ENCODE assay signal across 31 cellular contexts in the genomic region with DNA sequence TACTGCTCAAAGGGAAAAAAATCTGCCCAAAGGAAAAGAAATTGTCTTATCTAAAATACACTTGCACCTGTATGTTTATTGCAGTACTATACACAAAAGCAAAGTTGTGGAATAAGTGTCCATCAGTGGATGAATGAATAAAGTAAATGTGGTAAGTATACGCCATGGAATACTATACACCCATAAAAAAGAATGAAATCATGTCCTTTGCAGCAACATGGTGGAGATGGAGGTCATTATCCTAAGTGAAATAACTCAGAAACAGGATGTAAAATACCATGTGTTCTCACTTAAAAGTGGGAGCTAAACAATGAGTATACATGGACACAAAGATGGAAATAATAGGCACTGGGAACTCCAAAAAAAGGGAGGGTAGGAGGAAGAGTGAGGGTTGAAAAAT. TPM values are rescaled to one million over a fixed set of nuclear protein-coding genes. Genes with fewer than 3 reads are reported as not detected.
"Had no signal": no experiment of that assay in that cellular context is flagged by ENCODE, and none has a peak within 500 bp of the region (broad histone marks: within the 10 kb centered on the region; RNA-seq: fewer than 3 reads in every experiment).

No MANE protein-coding gene starts in this region.

- DNase-seq: stimulated activated CD4-positive, alpha-beta T cell treated with anti-CD3 and anti-CD28 coated beads, Interleukin-2, amount 100 ng/mL, for 48 hours; stimulated activated CD4-positive, alpha-beta T cell treated with anti-CD3 and anti-CD28 coated beads, Interleukin-4, amount 100 ng/mL, for 1 hour; stimulated activated CD4-positive, alpha-beta T cell treated with anti-CD3 and anti-CD28 coated beads, Interleukin-4, amount 100 ng/mL, for 24 hours; stimulated activated CD4-positive, alpha-beta T cell treated with anti-CD3 and anti-CD28 coated beads, Interleukin-4, amount 100 ng/mL, for 4 hours; stimulated activated CD8-positive, alpha-beta memory T cell treated with anti-CD3 and anti-CD28 coated beads, Interleukin-4, amount 100 ng/mL, for 48 hours; stimulated activated naive B cell treated with anti-CD40 and anti-IgM and Interleukin-4, amounts not matched to agents 10 μg/mL and 1 μg/mL and 100 μg/mL, for 72 hours; stimulated activated naive CD4-positive, alpha-beta T cell; stimulated activated naive CD4-positive, alpha-beta T cell treated with Interleukin-2 at 50 U/mL for 16 hours; stimulated activated naive CD8-positive, alpha-beta T cell treated with anti-CD3 and anti-CD28 coated beads, Interleukin-15, amount 100 ng/mL, for 72 hours; stimulated activated naive CD8-positive, alpha-beta T cell treated with anti-CD3 and anti-CD28 coated beads, Interleukin-15, Interleukin-2, amounts not matched to agents 100 U/mL and 50 U/mL, for 24 hours; stomach; substantia nigra; testis; thyroid gland; tibial artery; transverse colon; trophoblast cell; upper lobe of left lung; upper lobe of right lung; uterus had no signal

- H3K4me1 ChIP-seq: stomach, testis, thyroid gland, tibial artery, tibial nerve, transverse colon, upper lobe of left lung, upper lobe of right lung, uterus, vagina had no signal

- ATAC-seq: stimulated activated effector memory CD8-positive, alpha-beta T cell treated with anti-CD3 and anti-CD28 coated beads, Interleukin-12 subunit alpha, Interleukin-12 subunit beta, amount 100 ng/mL, for 72 hours; stimulated activated memory B cell treated with anti-CD40 and anti-IgM and Interleukin-4, amounts not matched to agents 10 μg/mL and 1 μg/mL and 100 μg/mL, for 72 hours; stimulated activated naive B cell treated with anti-CD40 and anti-IgM and Interleukin-4, amounts not matched to agents 10 μg/mL and 1 μg/mL and 100 μg/mL, for 72 hours; stimulated activated naive CD8-positive, alpha-beta T cell treated with anti-CD3 and anti-CD28 coated beads, Interleukin-15, amount 100 ng/mL, for 72 hours; stimulated activated naive CD8-positive, alpha-beta T cell treated with anti-CD3 and anti-CD28 coated beads, Interleukin-15, Interleukin-2, amounts not matched to agents 100 U/mL and 50 U/mL, for 24 hours; upper lobe of right lung had no signal

- H3K27me3 Mint-ChIP-seq: stimulated activated memory B cell treated with anti-CD40 and anti-IgM and Interleukin-4, amounts not matched to agents 10 μg/mL and 1 μg/mL and 100 μg/mL, for 72 hours; type B pancreatic cell had no signal

- FAIRE-seq: urothelium cell line had no signal

- H3K27ac Mint-ChIP-seq: stimulated activated effector memory CD8-positive, alpha-beta T cell treated with anti-CD3 and anti-CD28 coated beads, Interleukin-12 subunit alpha, Interleukin-12 subunit beta, amount 100 ng/mL, for 72 hours; stimulated activated memory B cell treated with anti-CD40 and anti-IgM and Interleukin-4, amounts not matched to agents 10 μg/mL and 1 μg/mL and 100 μg/mL, for 72 hours; stimulated activated naive B cell treated with anti-CD40 and anti-IgM and Interleukin-4, amounts not matched to agents 10 μg/mL and 1 μg/mL and 100 μg/mL, for 72 hours; stimulated activated naive CD8-positive, alpha-beta T cell treated with anti-CD3 and anti-CD28 coated beads, Interleukin-15, amount 100 ng/mL, for 72 hours; stimulated activated naive CD8-positive, alpha-beta T cell treated with anti-CD3 and anti-CD28 coated beads, Interleukin-15, Interleukin-2, amounts not matched to agents 100 ng/mL and 50 ng/mL, for 24 hours had no signal

- H3K4me1 Mint-ChIP-seq: stimulated activated effector memory CD8-positive, alpha-beta T cell treated with anti-CD3 and anti-CD28 coated beads, Interleukin-12 subunit alpha, Interleukin-12 subunit beta, amount 100 ng/mL, for 72 hours; stimulated activated memory B cell treated with anti-CD40 and anti-IgM and Interleukin-4, amounts not matched to agents 10 μg/mL and 1 μg/mL and 100 μg/mL, for 72 hours; stimulated activated naive B cell treated with anti-CD40 and anti-IgM and Interleukin-4, amounts not matched to agents 10 μg/mL and 1 μg/mL and 100 μg/mL, for 72 hours; stimulated activated naive CD8-positive, alpha-beta T cell treated with anti-CD3 and anti-CD28 coated beads, Interleukin-15, amount 100 ng/mL, for 72 hours had no signal

- H3K36me3 Mint-ChIP-seq: stimulated activated effector memory CD8-positive, alpha-beta T cell treated with anti-CD3 and anti-CD28 coated beads, Interleukin-12 subunit alpha, Interleukin-12 subunit beta, amount 100 ng/mL, for 72 hours; stimulated activated memory B cell treated with anti-CD40 and anti-IgM and Interleukin-4, amounts not matched to agents 10 μg/mL and 1 μg/mL and 100 μg/mL, for 72 hours; type B pancreatic cell had no signal

- H3K9me3 ChIP-seq: stomach, suprapubic skin, testis, thoracic aorta, thyroid gland, transverse colon, upper lobe of left lung, upper lobe of right lung, uterus, vagina had no signal

- H3K9me3 Mint-ChIP-seq: stimulated activated naive CD8-positive, alpha-beta T cell treated with anti-CD3 and anti-CD28 coated beads, Interleukin-15, amount 100 ng/mL, for 72 hours; type B pancreatic cell had no signal

- H3K27me3 ChIP-seq: testis, thyroid gland, tibial nerve, upper lobe of left lung, upper lobe of right lung, uterus, vagina had no signal

- H3K4me3 Mint-ChIP-seq: stimulated activated effector memory CD8-positive, alpha-beta T cell treated with anti-CD3 and anti-CD28 coated beads, Interleukin-12 subunit alpha, Interleukin-12 subunit beta, amount 100 ng/mL, for 72 hours; stimulated activated memory B cell treated with anti-CD40 and anti-IgM and Interleukin-4, amounts not matched to agents 10 μg/mL and 1 μg/mL and 100 μg/mL, for 72 hours; stimulated activated naive B cell treated with anti-CD40 and anti-IgM and Interleukin-4, amounts not matched to agents 10 μg/mL and 1 μg/mL and 100 μg/mL, for 72 hours; stimulated activated naive CD8-positive, alpha-beta T cell treated with anti-CD3 and anti-CD28 coated beads, Interleukin-15, amount 100 ng/mL, for 72 hours; stimulated activated naive CD8-positive, alpha-beta T cell treated with anti-CD3 and anti-CD28 coated beads, Interleukin-15, Interleukin-2, amounts not matched to agents 100 ng/mL and 50 ng/mL, for 24 hours; type B pancreatic cell had no signal

- H3K4me3 ChIP-seq: stomach, suprapubic skin, testis, thoracic aorta, thyroid gland, tibial artery, tibial nerve, transverse colon, upper lobe of left lung, upper lobe of right lung, uterus, vagina had no signal

- H3K27ac ChIP-seq: stomach, suprapubic skin, testis, thoracic aorta, thyroid gland, tibial artery, tibial nerve, transverse colon, upper lobe of left lung, upper lobe of right lung, uterus, vagina had no signal

- H3K36me3 ChIP-seq: stomach, suprapubic skin, thoracic aorta, thyroid gland, tibial artery, tibial nerve, transverse colon, upper lobe of left lung, upper lobe of right lung, uterus, vagina had no signal

RNA-seq across cellular contexts. Expression of a gene that starts 3.8 kb away (rescaled TPM):
- total RNA-seq: temporal lobe, transverse colon had no signal
- polyA plus RNA-seq: urinary bladder had no signal
